8 cellular contexts compared by ENCODE assay signal in genomic region chr17:59786213-59786535, GRCh38.
DNase-seq lines count a peak whose midpoint lies in the region; ATAC-seq, FAIRE-seq and TF ChIP-seq lines count a peak whose summit lies in the region.

No MANE protein-coding gene starts in this region.

- dilution Hi-C loops in endothelial cell of umbilical vein (cut with MboI; ENCODE audit: extremely low pct_ligation_motif_present, low sequenced_read_pairs): no loop called here

- CTCF ChIA-PET in endothelial cell of umbilical vein (lab: Charles Lee): interaction anchor here (0.6 to 2.8 kb wide), 11 partner anchors 11 to 73 kb away, joined by 3 to 29 read pairs (median 5); no protein-coding TSS in a partner anchor

- peaks cover 0 to 48% (median 12%) of the 10 kb centered on the region in 4 donors for H3K4me1 ChIP-seq in Peyer's patch
- peaks cover 59% of the 10 kb centered on the region for H3K4me1 ChIP-seq in endothelial cell of umbilical vein (ENCODE audit: control insufficient read depth, extremely low read depth, insufficient read depth, low read length)
- peaks cover 12% of the 10 kb centered on the region for H3K4me1 ChIP-seq in prostate gland (replicated peaks)

- ATAC-seq in GM21390 (IDR thresholded peaks at IDR 0.05; ENCODE audit: unreplicated experiment): no peak
- ATAC-seq in GM18519 (IDR thresholded peaks at IDR 0.05; ENCODE audit: low FRiP score, unreplicated experiment): no peak

- H3K4me2 ChIP-seq in endothelial cell of umbilical vein (ENCODE audit: insufficient read depth, low read length): peak overlapping the region; percentile 80

- TSS peak; percentile 65 for BruUV-seq in endothelial cell of umbilical vein (replicated peaks; lab: Mats Ljungman, UMichigan)

- H3K9ac ChIP-seq in endothelial cell of umbilical vein (replicated peaks; ENCODE audit: extremely low read depth, insufficient read depth, low read length): peak overlapping the region; percentile 87

- intact Hi-C loops in endothelial cell of umbilical vein (cut with micrococcal nuclease): loop anchor here (1.0 kb wide), 3 partner anchors 30 to 57 kb away; no protein-coding TSS in a partner anchor
- intact Hi-C loops in prostate gland (cut with DNase I): no loop called here

- H3K9me3 ChIP-seq in Peyer's patch (no peaks in the 10 kb centered on the region), endothelial cell of umbilical vein (replicated peaks; ENCODE audit: control insufficient read depth, insufficient read depth, low read length) (no peaks in the 10 kb centered on the region), prostate gland (no peaks in the 10 kb centered on the region)

- no peak overlapping the region for H2AFZ ChIP-seq in endothelial cell of umbilical vein (ENCODE audit: low read depth, low read length)

- TF ChIP-seq CTCF in GM06990 (IDR thresholded peaks at IDR 0.05; ENCODE audit: insufficient read depth, low read length, poor library complexity, severe bottlenecking) (no peak), Peyer's patch (IDR thresholded peaks at IDR 0.05) (peak in 3 of 6 experiments; percentile 12 to 31 (median 16)), endothelial cell of umbilical vein (IDR thresholded peaks at IDR 0.05; ENCODE audit: extremely low read depth in 1 of 2, insufficient read depth in 1 of 2, low read depth in 1 of 2, low read length in 2 of 2) (no peak), prostate gland (IDR thresholded peaks at IDR 0.05) (peak in 1 of 4 experiments; percentile 20), GM10266 (IDR thresholded peaks at IDR 0.05; ENCODE audit: control insufficient read depth, insufficient read depth, low read depth, missing control alignments) (no peak)

- 25% methylated on average over 2 of the region's 2 CpGs for WGBS in prostate gland

- H3K79me2 ChIP-seq in endothelial cell of umbilical vein (ENCODE audit: control insufficient read depth, insufficient read depth, low read length): peaks cover 5% of the 10 kb centered on the region

- H3K4me3 ChIP-seq in GM06990 (replicated peaks; ENCODE audit: low read depth, low read length) (peak overlapping the region; percentile 31), Peyer's patch (peak overlapping the region in 1 of 4 donors; percentile 18), endothelial cell of umbilical vein (replicated peaks in 1 of 3; ENCODE audit: insufficient read depth in 1 of 3, low read depth in 1 of 3, low read length in 3 of 3) (peak overlapping the region in 1 of 3 experiments; percentile 10), prostate gland (peak overlapping the region in 1 of 2 donors; percentile 6)

- no peak for FAIRE-seq in endothelial cell of umbilical vein (lab: Jason Lieb, UNC)

- no peaks in the 10 kb centered on the region for H4K20me1 ChIP-seq in endothelial cell of umbilical vein (replicated peaks; ENCODE audit: control insufficient read depth, extremely low read depth, insufficient read depth, low read length)

- no peaks in the 10 kb centered on the region for H3K9me1 ChIP-seq in endothelial cell of umbilical vein (replicated peaks; ENCODE audit: control insufficient read depth, extremely low read depth, insufficient read depth, low read length)

- H3K27me3 ChIP-seq in GM06990 (replicated peaks; ENCODE audit: control insufficient read depth, insufficient read depth, low read length) (no peaks in the 10 kb centered on the region), Peyer's patch (no peaks in the 10 kb centered on the region), endothelial cell of umbilical vein (ENCODE audit: control insufficient read depth in 2 of 2, insufficient read depth in 2 of 2, low read length in 2 of 2) (no peaks in the 10 kb centered on the region), prostate gland (replicated peaks; ENCODE audit: insufficient read depth) (no peaks in the 10 kb centered on the region)

- TF ChIP-seq POLR2A in Peyer's patch (IDR thresholded peaks at IDR 0.05): no peak
- no peak for TF ChIP-seq POLR2A in endothelial cell of umbilical vein (IDR thresholded peaks at IDR 0.05; ENCODE audit: low read depth, low read length)
- no peak for TF ChIP-seq POLR2A in prostate gland (IDR thresholded peaks at IDR 0.05)

- H3K36me3 ChIP-seq in GM06990 (ENCODE audit: control insufficient read depth, insufficient read depth, low read length): no peaks in the 10 kb centered on the region
- H3K36me3 ChIP-seq in Peyer's patch: no peaks in the 10 kb centered on the region
- no peaks in the 10 kb centered on the region for H3K36me3 ChIP-seq in endothelial cell of umbilical vein (ENCODE audit: control insufficient read depth in 2 of 2, extremely low read depth in 1 of 2, insufficient read depth in 2 of 2, low read length in 2 of 2)
- no peaks in the 10 kb centered on the region for H3K36me3 ChIP-seq in prostate gland

- H3K27ac ChIP-seq in Peyer's patch: peak overlapping the region; percentile 71 to 93 (median 83)
- H3K27ac ChIP-seq in endothelial cell of umbilical vein (ENCODE audit: insufficient read depth, low read depth, low read length): peak overlapping the region; percentile 98
- H3K27ac ChIP-seq in prostate gland: peak overlapping the region; percentile 86 to 89

- POLR2A ChIA-PET in endothelial cell of umbilical vein (lab: Charles Lee): interaction anchor here (0.7 to 3.1 kb wide), 6 partner anchors 16 to 60 kb away, joined by 3 to 45 read pairs (median 10); no protein-coding TSS in a partner anchor

- no peak for DNase-seq in GM06990 (ENCODE audit: extremely low read depth, insufficient read length)
- no peak for DNase-seq in Peyer's patch
- DNase-seq in endothelial cell of umbilical vein (ENCODE audit: low read depth, low spot score): no peak
- no peak for DNase-seq in prostate gland (ENCODE audit: low spot score)
- no peak for DNase-seq in GM10266 (ENCODE audit: extremely low spot score)
- DNase-seq in kidney tubule cell (ENCODE audit: low spot score): no peak

TF ChIP-seq in endothelial cell of umbilical vein, 7 proteins besides CTCF, POLR2A, EP300 and RAD21:
- TF ChIP-seq EZH2 (IDR thresholded peaks at IDR 0.05; ENCODE audit: borderline replicate concordance, low read depth, low read length, severe bottlenecking) (no peak), FOS (IDR thresholded peaks at IDR 0.05; ENCODE audit: borderline replicate concordance, insufficient read depth, low read length) (no peak), GATA2 (IDR thresholded peaks at IDR 0.05; ENCODE audit: insufficient read depth, insufficient read length, low read depth, low read length) (no peak), JUN (IDR thresholded peaks at IDR 0.05; ENCODE audit: borderline replicate concordance, insufficient read depth, insufficient read length, low read depth) (no peak), MAX (IDR thresholded peaks at IDR 0.05; ENCODE audit: insufficient read depth, insufficient read length) (no peak), POLR2AphosphoS5 (IDR thresholded peaks at IDR 0.05; ENCODE audit: insufficient read depth, low read depth, low read length) (no peak), MYC (IDR thresholded peaks at IDR 0.05; ENCODE audit: low read depth, low read length) (no peak)
